7 cellular contexts compared by ENCODE assay signal in the genomic region with DNA sequence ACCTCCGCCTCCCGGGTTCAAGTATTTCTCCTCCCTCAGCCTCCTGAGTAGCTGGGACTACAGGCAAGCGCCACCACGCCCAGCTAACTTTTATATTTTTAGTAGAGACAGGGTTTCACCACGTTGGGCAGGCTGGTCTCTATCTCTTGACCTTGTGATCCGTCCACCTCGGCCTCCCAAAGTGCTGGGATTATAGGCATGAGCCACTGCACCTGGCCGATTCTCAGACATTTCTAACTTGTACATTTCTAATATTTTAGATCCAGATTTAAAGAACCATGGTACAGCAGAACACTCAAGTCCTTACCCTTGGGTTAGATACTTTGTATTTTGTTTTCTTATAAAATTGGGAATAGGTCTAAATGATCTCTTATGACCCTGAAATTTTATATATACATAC. TPM values are rescaled to one million over a fixed set of nuclear protein-coding genes. Genes with fewer than 3 reads are reported as not detected.
DNase-seq lines count a peak whose midpoint lies in the region; ATAC-seq, FAIRE-seq and TF ChIP-seq lines count a peak whose summit lies in the region.
"Not testable (repeated sequence)": the region's sequence is repeated elsewhere in the genome, so short reads cannot be mapped to it uniquely, and the experiment has no call there.

No MANE protein-coding gene starts in this region.

- H3K27me3 ChIP-seq in CD8-positive, alpha-beta T cell (ENCODE audit: insufficient read depth, low read length); foreskin keratinocyte; pancreas: not testable (repeated sequence)

- POLR2A ChIA-PET in CD8-positive, alpha-beta T cell (lab: Charles Lee): not testable (repeated sequence)
- POLR2A ChIA-PET in OCI-LY7 (lab: Charles Lee): interaction anchor here (0.6 to 1.6 kb wide), 6 partner anchors 9 to 32 kb away, joined by 3 to 9 read pairs (median 4); a partner anchor contains a TSS
- POLR2A ChIA-PET in activated B cell treated with CpG ODN at 0.5 μM for 24 hours (lab: Charles Lee): interaction anchor here (0.6 to 2.2 kb wide), 7 partner anchors 15 to 154 kb away, joined by 3 to 11 read pairs (median 5); a partner anchor contains a TSS
- POLR2A ChIA-PET in MCF 10A (lab: Yijun Ruan, JAX): interaction anchor here (1.2 to 4.5 kb wide), 4 partner anchors 13 to 32 kb away, joined by 3 to 26 read pairs (median 6); a partner anchor contains a TSS

- H3K36me3 ChIP-seq in CD8-positive, alpha-beta T cell (ENCODE audit: insufficient read depth, low read length); pancreas: not testable (repeated sequence)
- H3K36me3 ChIP-seq in OCI-LY7 (ENCODE audit: insufficient read depth, low read length): peaks cover 87% of the 10 kb centered on the region

- H3K4me1 ChIP-seq in CD8-positive, alpha-beta T cell (ENCODE audit: insufficient read depth, low read length): peaks cover 50% of the 10 kb centered on the region
- peaks cover 26% of the 10 kb centered on the region for H3K4me1 ChIP-seq in OCI-LY7 (ENCODE audit: insufficient read depth, low read length, poor library complexity, severe bottlenecking)
- H3K4me1 ChIP-seq in foreskin keratinocyte: peaks cover 14% of the 10 kb centered on the region
- H3K4me1 ChIP-seq in pancreas: peaks cover 0 to 20% (median 5%) of the 10 kb centered on the region in 3 donors

- 42 to 47% methylated on average over 8 of the region's 8 CpGs for WGBS in pancreas, 2 donors

- H3K4me2 ChIP-seq in OCI-LY7 (ENCODE audit: low read length): peak overlapping the region; percentile 44; the same call in 1 of the 2 replicates

- intact Hi-C loops in CD8-positive, alpha-beta T cell (cut with DNase I, micrococcal nuclease); OCI-LY7 (cut with micrococcal nuclease; ENCODE audit: unreplicated experiment); MCF 10A (cut with micrococcal nuclease); pancreas (cut with DNase I): not testable (repeated sequence)
- intact Hi-C loops in activated B cell treated with CpG ODN at 0.5 μM for 24 hours (cut with micrococcal nuclease): loop anchor here (2.0 kb wide), 1 partner anchor 18 kb away; no protein-coding TSS in a partner anchor

- H3K27me3 Mint-ChIP-seq in CD8-positive, alpha-beta T cell (ENCODE audit: low read depth); activated B cell treated with CpG ODN at 0.5 μM for 24 hours; MCF 10A (ENCODE audit: insufficient read depth, unreplicated experiment); stimulated activated naive B cell treated with anti-CD40 and anti-IgM and Interleukin-4, amounts not matched to agents 10 μg/mL and 1 μg/mL and 100 μg/mL, for 72 hours: not testable (repeated sequence)

- not testable (repeated sequence) for FAIRE-seq in pancreas (lab: Jason Lieb, UNC)

- H3K4me3 Mint-ChIP-seq in CD8-positive, alpha-beta T cell; activated B cell treated with CpG ODN at 0.5 μM for 24 hours; MCF 10A (ENCODE audit: unreplicated experiment); stimulated activated naive B cell treated with anti-CD40 and anti-IgM and Interleukin-4, amounts not matched to agents 10 μg/mL and 1 μg/mL and 100 μg/mL, for 72 hours: not testable (repeated sequence)

- H3K27ac Mint-ChIP-seq in CD8-positive, alpha-beta T cell: peak overlapping the region; percentile 62
- peak overlapping the region; percentile 79 for H3K27ac Mint-ChIP-seq in activated B cell treated with CpG ODN at 0.5 μM for 24 hours
- H3K27ac Mint-ChIP-seq in MCF 10A (ENCODE audit: low read depth, unreplicated experiment): peak overlapping the region; percentile 43
- peak overlapping the region; percentile 20 for H3K27ac Mint-ChIP-seq in stimulated activated naive B cell treated with anti-CD40 and anti-IgM and Interleukin-4, amounts not matched to agents 10 μg/mL and 1 μg/mL and 100 μg/mL, for 72 hours

- not testable (repeated sequence) for H3K4me3 ChIP-seq in CD8-positive, alpha-beta T cell (ENCODE audit: low read depth, low read length); OCI-LY7 (ENCODE audit: low read depth, low read length, poor library complexity, severe bottlenecking); pancreas

- H3K9me3 Mint-ChIP-seq in CD8-positive, alpha-beta T cell; activated B cell treated with CpG ODN at 0.5 μM for 24 hours; MCF 10A (ENCODE audit: unreplicated experiment); stimulated activated naive B cell treated with anti-CD40 and anti-IgM and Interleukin-4, amounts not matched to agents 10 μg/mL and 1 μg/mL and 100 μg/mL, for 72 hours: not testable (repeated sequence)

- H4K20me1 ChIP-seq in OCI-LY7 (ENCODE audit: insufficient read depth, low read length): not testable (repeated sequence)

- peaks cover 25% of the 10 kb centered on the region for H3K36me3 Mint-ChIP-seq in CD8-positive, alpha-beta T cell
- peaks cover 26% of the 10 kb centered on the region for H3K36me3 Mint-ChIP-seq in activated B cell treated with CpG ODN at 0.5 μM for 24 hours (ENCODE audit: low read depth)
- peaks cover 47% of the 10 kb centered on the region for H3K36me3 Mint-ChIP-seq in MCF 10A (ENCODE audit: insufficient read depth, unreplicated experiment)
- peaks cover 24 to 35% of the 10 kb centered on the region in 2 donors for H3K36me3 Mint-ChIP-seq in stimulated activated naive B cell treated with anti-CD40 and anti-IgM and Interleukin-4, amounts not matched to agents 10 μg/mL and 1 μg/mL and 100 μg/mL, for 72 hours

- not testable (repeated sequence) for H3K27ac ChIP-seq in CD8-positive, alpha-beta T cell (ENCODE audit: low read depth, low read length); OCI-LY7 (ENCODE audit: low read depth, low read length, poor library complexity, severe bottlenecking)
- H3K27ac ChIP-seq in foreskin keratinocyte: peak overlapping the region; percentile 68
- H3K27ac ChIP-seq in pancreas: peak overlapping the region in 1 of 4 donors; percentile 1

- TSS peak; percentile 3 for BruUV-seq in OCI-LY7 (replicated peaks; lab: Mats Ljungman, UMichigan)
- not testable (repeated sequence) for BruUV-seq in MCF 10A (replicated peaks; lab: Mats Ljungman, UMichigan)

- CTCF ChIA-PET in CD8-positive, alpha-beta T cell (lab: Charles Lee): interaction anchor here (0.7 to 1.3 kb wide), 2 partner anchors 42 to 50 kb away, joined by 3 read pairs; no protein-coding TSS in a partner anchor
- CTCF ChIA-PET in OCI-LY7 (lab: Charles Lee; ENCODE audit: unreplicated experiment); activated B cell treated with CpG ODN at 0.5 μM for 24 hours (lab: Charles Lee): not testable (repeated sequence)
- CTCF ChIA-PET in MCF 10A (lab: Yijun Ruan, JAX): interaction anchor here (0.6 to 1.5 kb wide), 5 partner anchors 15 to 171 kb away, joined by 3 to 6 read pairs (median 3); no protein-coding TSS in a partner anchor

- peaks cover 100% of the 10 kb centered on the region for H3K79me2 ChIP-seq in OCI-LY7 (ENCODE audit: insufficient read depth, low read depth, low read length)

- not testable (repeated sequence) for H3K9me3 ChIP-seq in CD8-positive, alpha-beta T cell (ENCODE audit: low read length); OCI-LY7 (ENCODE audit: low read length); pancreas

- not testable (repeated sequence) for TF ChIP-seq CTCF in CD8-positive, alpha-beta T cell (IDR thresholded peaks at IDR 0.05); OCI-LY7 (conservative IDR thresholded peaks at IDR 0.05; ENCODE audit: low read length); activated B cell treated with CpG ODN at 0.5 μM for 24 hours (IDR thresholded peaks at IDR 0.05); MCF 10A (IDR thresholded peaks at IDR 0.05; ENCODE audit: unreplicated experiment); foreskin keratinocyte (conservative IDR thresholded peaks at IDR 0.05); pancreas (IDR thresholded peaks at IDR 0.05)

- not testable (repeated sequence) for ATAC-seq in CD8-positive, alpha-beta T cell; activated B cell treated with CpG ODN at 0.5 μM for 24 hours (ENCODE audit: low read depth); foreskin keratinocyte; stimulated activated naive B cell treated with anti-CD40 and anti-IgM and Interleukin-4, amounts not matched to agents 10 μg/mL and 1 μg/mL and 100 μg/mL, for 72 hours (replicated peaks)
- ATAC-seq in pancreas: peak; percentile 30 to 59 (median 40)

- H2AFZ ChIP-seq in OCI-LY7 (ENCODE audit: low read length): not testable (repeated sequence)

- H3K9me2 ChIP-seq in OCI-LY7 (ENCODE audit: insufficient read depth, low read length): not testable (repeated sequence)

- DNase-seq in CD8-positive, alpha-beta T cell; OCI-LY7 (ENCODE audit: low spot score); activated B cell treated with CpG ODN at 0.5 μM for 24 hours; MCF 10A (ENCODE audit: unreplicated experiment); foreskin keratinocyte; stimulated activated naive B cell treated with anti-CD40 and anti-IgM and Interleukin-4, amounts not matched to agents 10 μg/mL and 1 μg/mL and 100 μg/mL, for 72 hours: not testable (repeated sequence)
- DNase-seq in pancreas: peak in 1 of 6 donors; percentile 18

- H3K4me1 Mint-ChIP-seq in CD8-positive, alpha-beta T cell (ENCODE audit: low read depth): peaks cover 61% of the 10 kb centered on the region
- H3K4me1 Mint-ChIP-seq in activated B cell treated with CpG ODN at 0.5 μM for 24 hours: peaks cover 74% of the 10 kb centered on the region
- H3K4me1 Mint-ChIP-seq in MCF 10A (ENCODE audit: insufficient read depth, unreplicated experiment): peaks cover 12% of the 10 kb centered on the region
- peaks cover 26 to 68% of the 10 kb centered on the region in 2 donors for H3K4me1 Mint-ChIP-seq in stimulated activated naive B cell treated with anti-CD40 and anti-IgM and Interleukin-4, amounts not matched to agents 10 μg/mL and 1 μg/mL and 100 μg/mL, for 72 hours

RNA-seq across cellular contexts. Expression of a gene that starts 31.9 kb away (rescaled TPM):
- 100 to 1,000 TPM; 180 TPM for total RNA-seq in CD8-positive, alpha-beta T cell
- 102 and 145 TPM in 2 replicates for total RNA-seq in OCI-LY7 (2014; rRNA removed; shearing (Covaris generic))
- total RNA-seq in OCI-LY7 (2022): 239 and 271 TPM in 2 replicates
- 152 and 172 TPM in 2 replicates for total RNA-seq in activated B cell treated with CpG ODN at 0.5 μM for 24 hours
- 306 and 329 TPM in 2 replicates for total RNA-seq in MCF 10A (2022)
- total RNA-seq in foreskin keratinocyte: 149 TPM in 2 replicates
- 153 and 160 TPM in 2 replicates for polyA plus RNA-seq in foreskin keratinocyte
- 10 to 100 TPM; 36.5 to 59.3 (median 47.0) TPM for total RNA-seq in pancreas
- 10 to 100 TPM; 38.8 to 47.7 TPM for polyA plus RNA-seq in pancreas

RNA-seq across cellular contexts. Expression of a gene that starts 55.1 kb away (rescaled TPM):
- total RNA-seq in CD8-positive, alpha-beta T cell: 1 to 10 TPM; 4.1 to 4.7 TPM
- 108 and 113 TPM in 2 replicates for total RNA-seq in OCI-LY7 (2014; rRNA removed; shearing (Covaris generic))
- total RNA-seq in OCI-LY7 (2022) (26.7 and 30.4 TPM in 2 replicates), activated B cell treated with CpG ODN at 0.5 μM for 24 hours (94.9 and 115 TPM in 2 replicates), MCF 10A (2022) (7.8 and 10.9 TPM in 2 replicates), foreskin keratinocyte (1.0 and 1.2 TPM in 2 replicates), pancreas (10 to 100 TPM; 39.5 to 70.5 (median 45.4) TPM)
- polyA plus RNA-seq in foreskin keratinocyte (0.84 and 0.94 TPM in 2 replicates), pancreas (10 to 100 TPM; 33.0 to 36.4 TPM)

Comparison
In these comparisons a context has a peak if more than half of its experiments do, and no peak if none do; other contexts are left out.
1. H3K27ac Mint-ChIP-seq: peak in every context shown above with its lines; median percentile 79 in activated B cell treated with CpG ODN at 0.5 μM for 24 hours; 62 in CD8-positive, alpha-beta T cell; 43 in MCF 10A; 20 in stimulated activated naive B cell treated with anti-CD40 and anti-IgM and Interleukin-4, amounts not matched to agents 10 μg/mL and 1 μg/mL and 100 μg/mL, for 72 hours.